ENCODE assay signal across 12 cellular contexts in genomic region chr5:1118738-1119137, GRCh38. TPM values are rescaled to one million over a fixed set of nuclear protein-coding genes. Genes with fewer than 3 reads are reported as not detected.
DNase-seq lines count a peak whose midpoint lies in the region; ATAC-seq, FAIRE-seq and TF ChIP-seq lines count a peak whose summit lies in the region.
"Had no signal": no experiment of that assay in that cellular context is flagged by ENCODE, and none has a peak within 500 bp of the region (broad histone marks: within the 10 kb centered on the region; RNA-seq: fewer than 3 reads in every experiment).

No MANE protein-coding gene starts in this region.

- no peak overlapping the region for H3K4me3 ChIP-seq in DND-41 (ENCODE audit: low read depth in 1 of 2, low read length in 2 of 2)

- H3K9me3 ChIP-seq in DND-41 (ENCODE audit: insufficient read depth, low read length, severe bottlenecking): no peaks in the 10 kb centered on the region

- no peak overlapping the region for H3K4me2 ChIP-seq in DND-41 (ENCODE audit: insufficient read depth, low read length)

- no peaks in the 10 kb centered on the region; the same call in 1 of the 2 replicates for H4K20me1 ChIP-seq in DND-41 (ENCODE audit: insufficient read depth, low read length)

- H3K27ac ChIP-seq in DND-41 (ENCODE audit: low read length): no peak overlapping the region
- H3K27ac ChIP-seq in foreskin keratinocyte: no peak overlapping the region

- peak; percentile 43 for DNase-seq in DND-41
- DNase-seq in NCI-H226: peak; percentile 78
- DNase-seq in foreskin keratinocyte: no peak
- DNase-seq in omental fat pad (ENCODE audit: low spot score): no peak
- no peak for DNase-seq in T1000 (lab: John Stamatoyannopoulos, UW)
- DNase-seq in H54 (ENCODE audit: insufficient read length, low spot score): no peak
- DNase-seq in medulla oblongata (ENCODE audit: extremely low spot score): no peak
- no peak for DNase-seq in NCI-H2081 treated with DMSO at 0.1 percent for 48 hours (lab: John Stamatoyannopoulos, UW)
- DNase-seq: activated naive CD4-positive, alpha-beta T cell treated with anti-CD3 and anti-CD28 coated beads, Interleukin-2, amount 10 ng/mL, durations not matched to agents 7 days and 5 days; substantia nigra had no signal

- FAIRE-seq in H54 (lab: Jason Lieb, UNC): no peak
- FAIRE-seq: endometrium, keratinocyte had no signal

- H3K9ac ChIP-seq in DND-41 (ENCODE audit: low read depth, low read length): no peak overlapping the region

- no peak for TF ChIP-seq POLR2A in H54 (IDR thresholded peaks at IDR 0.05; ENCODE audit: low read depth, low read length)

- no peak for TF ChIP-seq CTCF in DND-41 (IDR thresholded peaks at IDR 0.05; ENCODE audit: borderline replicate concordance, extremely low read depth, low read length, poor library complexity, severe bottlenecking)
- TF ChIP-seq CTCF in foreskin keratinocyte (conservative IDR thresholded peaks at IDR 0.05): no peak
- no peak for TF ChIP-seq CTCF in omental fat pad (IDR thresholded peaks at IDR 0.05)

- H3K4me1 ChIP-seq in DND-41 (ENCODE audit: insufficient read depth, low read length) (no peaks in the 10 kb centered on the region), foreskin keratinocyte (no peaks in the 10 kb centered on the region)

- no peaks in the 10 kb centered on the region for H3K79me2 ChIP-seq in DND-41 (ENCODE audit: insufficient read depth, low read length)

- H2AFZ ChIP-seq in DND-41 (ENCODE audit: low read depth, low read length): no peak overlapping the region

- H3K36me3 ChIP-seq in DND-41 (ENCODE audit: insufficient read depth, low read length): no peaks in the 10 kb centered on the region

- H3K27me3 ChIP-seq in DND-41 (ENCODE audit: insufficient read depth, low read length, poor library complexity) (no peaks in the 10 kb centered on the region), foreskin keratinocyte (peaks cover 40% of the 10 kb centered on the region)

- ATAC-seq in DND-41 (ENCODE audit: insufficient read depth, low read depth) (peak; percentile 67), foreskin keratinocyte (peak; percentile 26), omental fat pad (ENCODE audit: low FRiP score) (peak; percentile 66)

RNA-seq across cellular contexts. Expression of gene SLC12A7, which starts 6.9 kb away (rescaled TPM):
- total RNA-seq in foreskin keratinocyte (3.7 and 4.3 TPM in 2 replicates), omental fat pad (10 to 100 TPM; 17.2 to 39.0 (median 27.5) TPM)
- 2.4 and 2.6 TPM in 2 replicates for polyA plus RNA-seq in foreskin keratinocyte

Comparison
In these comparisons a context has a peak if more than half of its experiments do, and no peak if none do; other contexts are left out.
1. DNase-seq: peak in DND-41 (single experiment) and NCI-H226 (single experiment); none in foreskin keratinocyte (0 of 2), omental fat pad (single experiment), T1000 (single experiment), H54 (single experiment), medulla oblongata (single experiment) and NCI-H2081 treated with DMSO at 0.1 percent for 48 hours (single experiment).
2. Peak in every context shown above with its lines, with median percentiles within 50 percentile points of each other: ATAC-seq.